ENCODE assay signal across 8 cellular contexts in genomic region chr1:44740179-44740617, GRCh38. TPM values are rescaled to one million over a fixed set of nuclear protein-coding genes. Genes with fewer than 3 reads are reported as not detected.
A peak's percentile ranks its signal among the peaks of the same experiment; 100 is the strongest.
DNase-seq lines count a peak whose midpoint lies in the region; ATAC-seq and TF ChIP-seq lines count a peak whose summit lies in the region.

No MANE protein-coding gene starts in this region.

- H3K27me3 Mint-ChIP-seq in CD14-positive monocyte (ENCODE audit: low read depth in 3 of 3), result peaks cover 0 to 5% (median 0%) of the 10 kb centered on the region in 3 donors
- H3K27me3 Mint-ChIP-seq in naive thymus-derived CD4-positive, alpha-beta T cell, result no peaks in the 10 kb centered on the region

- H2BK120ac ChIP-seq in IMR-90 (ENCODE audit: low read depth, low read length), result no peak overlapping the region

- H4K20me1 ChIP-seq in IMR-90 (ENCODE audit: insufficient read depth, low read length), result no peaks in the 10 kb centered on the region; the same call in 1 of the 2 replicates

- H4K8ac ChIP-seq in IMR-90 (ENCODE audit: low read depth in 2 of 2, low read length in 2 of 2), result peak overlapping the region; percentile 22 to 55

- H3K4me1 Mint-ChIP-seq in CD14-positive monocyte, result peaks cover 23% of the 10 kb centered on the region
- H3K4me1 Mint-ChIP-seq in naive thymus-derived CD4-positive, alpha-beta T cell, result peaks cover 9 to 42% (median 19%) of the 10 kb centered on the region in 7 donors

- no peak overlapping the region for H2BK20ac ChIP-seq in IMR-90 (ENCODE audit: low read depth, low read length)

- no peaks in the 10 kb centered on the region for H3K36me3 ChIP-seq in IMR-90 (ENCODE audit: control insufficient read depth, insufficient read depth, low read length)
- no peaks in the 10 kb centered on the region for H3K36me3 ChIP-seq in naive thymus-derived CD4-positive, alpha-beta T cell (ENCODE audit: control insufficient read depth in 2 of 3, insufficient read depth in 3 of 3, low read length in 3 of 3)

- H3K4me3 Mint-ChIP-seq in CD14-positive monocyte, result peak overlapping the region; percentile 95 to 96
- H3K4me3 Mint-ChIP-seq in naive thymus-derived CD4-positive, alpha-beta T cell, result peak overlapping the region; percentile 84 to 99 (median 94)

- peak overlapping the region; percentile 48; the same call in 1 of the 2 replicates for H3K27ac ChIP-seq in IMR-90 (ENCODE audit: insufficient read depth, low read length)
- H3K27ac ChIP-seq in naive thymus-derived CD4-positive, alpha-beta T cell (ENCODE audit: low read depth, low read length), result peak overlapping the region; percentile 84

- peak overlapping the region; percentile 81 for H3K56ac ChIP-seq in IMR-90 (ENCODE audit: extremely low read depth, insufficient read depth, low read length)

- peak overlapping the region; percentile 86 for H3K4me2 ChIP-seq in IMR-90 (ENCODE audit: low read depth, low read length)

- 0% methylated on average over 8 of the region's 14 CpGs; no CpG with 5 or more reads in 1 of the 2 experiments for WGBS in IMR-90 (ENCODE audit: extremely low coverage in 2 of 2, insufficient read length in 1 of 2), 2 experiments

- BruUV-seq in IMR-90 (replicated peaks; lab: Mats Ljungman, UMichigan), result TSS peak; percentile 93

- H3K9me1 ChIP-seq in IMR-90 (ENCODE audit: insufficient read depth, low read length), result peaks cover 5% of the 10 kb centered on the region

- peak overlapping the region; percentile 86; the same call in 1 of the 2 replicates for H3K14ac ChIP-seq in IMR-90 (replicated peaks; ENCODE audit: low read depth, low read length)

- peak overlapping the region; percentile 94 for H2AFZ ChIP-seq in IMR-90 (replicated peaks; ENCODE audit: low read length, poor library complexity)

- H4K91ac ChIP-seq in IMR-90 (ENCODE audit: insufficient read depth, low read depth, low read length), result peak overlapping the region; percentile 84

- DNase-seq in CD14-positive monocyte (ENCODE audit: low spot score) (no peak), IMR-90 (no peak), cardiac fibroblast (ENCODE audit: low read depth in 2 of 2) (no peak), NCI-H446 treated with DMSO at 0.1 percent for 48 hours (lab: John Stamatoyannopoulos, UW) (no peak)
- DNase-seq in naive thymus-derived CD4-positive, alpha-beta T cell, result no peak
- no peak for DNase-seq in activated CD4-positive, alpha-beta T cell treated with anti-CD3 and anti-CD28 coated beads, Interleukin-2, amount 50 U/mL, for 1 hour

- no peak for TF ChIP-seq POLR2A in IMR-90 (IDR thresholded peaks at IDR 0.05; ENCODE audit: low read depth, low read length)

- peaks cover 0 to 2% (median 0%) of the 10 kb centered on the region in 7 donors for H3K9me3 Mint-ChIP-seq in CD14-positive monocyte
- H3K9me3 Mint-ChIP-seq in naive thymus-derived CD4-positive, alpha-beta T cell, result no peaks in the 10 kb centered on the region

- POLR2A ChIA-PET in IMR-90 (lab: Charles Lee; ENCODE audit: unreplicated experiment), result no interaction called here
- POLR2A ChIA-PET in naive thymus-derived CD4-positive, alpha-beta T cell (lab: Charles Lee), result interaction anchor here (0.7 to 1.5 kb wide), 5 partner anchors 8 to 689 kb away, joined by 3 to 7 read pairs (median 4); partner anchors contain the start of gene RPS8

- H3K18ac ChIP-seq in IMR-90 (ENCODE audit: low read depth, low read length), result no peak overlapping the region

- peaks cover 4% of the 10 kb centered on the region for H3K4me1 ChIP-seq in IMR-90 (ENCODE audit: control insufficient read depth, insufficient read depth, low read length)
- H3K4me1 ChIP-seq in naive thymus-derived CD4-positive, alpha-beta T cell (ENCODE audit: control insufficient read depth in 2 of 2, insufficient read depth in 2 of 2, low read length in 2 of 2), result peaks cover 5 to 7% of the 10 kb centered on the region in 2 donors

- in situ Hi-C loops in IMR-90 (cut with MboI; ENCODE audit: low sequenced_read_pairs), result no loop called here

- TF ChIP-seq CTCF in CD14-positive monocyte (IDR thresholded peaks at IDR 0.05) (no peak), IMR-90 (conservative IDR thresholded peaks at IDR 0.05; ENCODE audit: low read depth, low read length) (no peak), cardiac fibroblast (IDR thresholded peaks at IDR 0.05; ENCODE audit: low read depth, low read length) (no peak)

- peak overlapping the region; percentile 50; the same call in 1 of the 2 replicates for H3K9ac ChIP-seq in IMR-90 (ENCODE audit: low read depth, low read length)

- peak overlapping the region; percentile 44; the same call in 1 of the 2 replicates for H2AK5ac ChIP-seq in IMR-90 (ENCODE audit: low read depth, low read length)

- no peaks in the 10 kb centered on the region for H3K27me3 ChIP-seq in IMR-90 (ENCODE audit: control insufficient read depth, insufficient read depth, low read length)
- no peaks in the 10 kb centered on the region for H3K27me3 ChIP-seq in naive thymus-derived CD4-positive, alpha-beta T cell (ENCODE audit: control insufficient read depth in 2 of 2, insufficient read depth in 2 of 2, low read length in 2 of 2)

- peak overlapping the region in 5 of 7 donors; percentile 59 to 98 (median 95) for H3K27ac Mint-ChIP-seq in CD14-positive monocyte
- H3K27ac Mint-ChIP-seq in naive thymus-derived CD4-positive, alpha-beta T cell, result peak overlapping the region in 5 of 9 donors; percentile 86 to 96 (median 95)

- H2BK15ac ChIP-seq in IMR-90 (ENCODE audit: low read depth, low read length), result no peak overlapping the region

- H4K5ac ChIP-seq in IMR-90 (ENCODE audit: low read depth, low read length), result no peak overlapping the region

- dilution Hi-C loops in IMR-90 (cut with HindIII; ENCODE audit: low sequenced_read_pairs, unreplicated experiment), result no loop called here

- H3K4me3 ChIP-seq in IMR-90 (ENCODE audit: insufficient read depth, low read depth, low read length), result peak overlapping the region; percentile 67
- H3K4me3 ChIP-seq in cardiac fibroblast (replicated peaks in 1 of 2; ENCODE audit: low read depth in 2 of 2, low read length in 2 of 2), result peak overlapping the region; percentile 74 to 75
- peak overlapping the region; percentile 79 for H3K4me3 ChIP-seq in naive thymus-derived CD4-positive, alpha-beta T cell (ENCODE audit: low read length)

- peaks cover 15 to 35% of the 10 kb centered on the region in 2 donors for H3K36me3 Mint-ChIP-seq in CD14-positive monocyte
- peaks cover 0 to 6% (median 0%) of the 10 kb centered on the region in 5 donors for H3K36me3 Mint-ChIP-seq in naive thymus-derived CD4-positive, alpha-beta T cell

- no peak for TF ChIP-seq RAD21 in IMR-90 (IDR thresholded peaks at IDR 0.05; ENCODE audit: low read length)

- H3K4ac ChIP-seq in IMR-90 (ENCODE audit: low read depth, low read length), result peak overlapping the region; percentile 82

- intact Hi-C loops in CD14-positive monocyte (cut with micrococcal nuclease) (loop anchor here in 1 of 2 donors (5.0 kb wide), 1 partner anchor 37 kb away; the partner anchor contains the start of gene RPS8), IMR-90 (cut with micrococcal nuclease) (no loop called here)
- intact Hi-C loops in naive thymus-derived CD4-positive, alpha-beta T cell (cut with micrococcal nuclease), result no loop called here

- H3K79me1 ChIP-seq in IMR-90 (ENCODE audit: low read depth in 1 of 2, low read length in 2 of 2), result peaks cover 19 to 43% of the 10 kb centered on the region in 2 experiments

- H2AK9ac ChIP-seq in IMR-90 (replicated peaks; ENCODE audit: low read depth, low read length, poor library complexity), result peak overlapping the region; percentile 88

- ATAC-seq in IMR-90 (ENCODE audit: low read depth) (peak; percentile 22), HG03342 (IDR thresholded peaks at IDR 0.05; ENCODE audit: unreplicated experiment) (no peak), GM21367 (IDR thresholded peaks at IDR 0.05; ENCODE audit: unreplicated experiment) (no peak)
- no peak for ATAC-seq in naive thymus-derived CD4-positive, alpha-beta T cell

- H3K23ac ChIP-seq in IMR-90 (ENCODE audit: low read depth, low read length), result peak overlapping the region; percentile 92

- CTCF ChIA-PET in IMR-90 (lab: Yijun Ruan, JAX), result interaction anchor here (1.1 kb wide), 1 partner anchor 9 kb away, joined by 4 read pairs; the partner anchor contains the start of gene RNU5D-1
- CTCF ChIA-PET in naive thymus-derived CD4-positive, alpha-beta T cell (lab: Charles Lee), result no interaction called here

- no peaks in the 10 kb centered on the region for H3K9me3 ChIP-seq in IMR-90 (ENCODE audit: control insufficient read depth, insufficient read depth, low read length)
- no peaks in the 10 kb centered on the region for H3K9me3 ChIP-seq in naive thymus-derived CD4-positive, alpha-beta T cell (ENCODE audit: control insufficient read depth in 2 of 3, low read length in 3 of 3)

- peak overlapping the region; percentile 22 for H2BK5ac ChIP-seq in IMR-90 (ENCODE audit: low read depth, low read length, poor library complexity, severe bottlenecking)

RNA-seq across cellular contexts. Expression of gene KIF2C, which starts 0.6 kb away (rescaled TPM):
- polyA plus RNA-seq in CD14-positive monocyte (under 1 TPM; 0.24 to 0.29 TPM), IMR-90 (2012; rRNA removed) (30.7 and 31.6 TPM in 2 replicates)
- total RNA-seq in IMR-90 (2012; rRNA removed), result 40.5 and 45.0 TPM in 2 replicates
- polyA plus RNA-seq in IMR-90 (2012; cell fraction: cytosol; rRNA removed), result 8.4 and 16.7 TPM in 2 replicates
- 20.0 and 30.2 TPM in 2 replicates for polyA plus RNA-seq in IMR-90 (2012; cell fraction: nucleus; rRNA removed; ENCODE audit: low replicate concordance)
- 10 to 100 TPM in 1 of 5 experiments, 1 to 10 TPM in 2, under 1 TPM in 2; 0.32 to 69.3 (median 1.1) TPM for total RNA-seq in naive thymus-derived CD4-positive, alpha-beta T cell
- polyA plus RNA-seq in naive thymus-derived CD4-positive, alpha-beta T cell, result under 1 TPM in 1 of 2 donors, not detected in 1; 0.52 TPM

RNA-seq across cellular contexts. Expression of gene RNU5D-1, which starts 9.2 kb away (rescaled TPM):
- polyA plus RNA-seq in CD14-positive monocyte (not detected), IMR-90 (2012; rRNA removed) (not detected in 2 replicates)
- not detected in 2 replicates for total RNA-seq in IMR-90 (2012; rRNA removed)
- polyA plus RNA-seq in IMR-90 (2012; cell fraction: cytosol; rRNA removed), result not detected in 2 replicates
- not detected in 2 replicates for polyA plus RNA-seq in IMR-90 (2012; cell fraction: nucleus; rRNA removed; ENCODE audit: low replicate concordance)
- not detected for total RNA-seq in naive thymus-derived CD4-positive, alpha-beta T cell
- polyA plus RNA-seq in naive thymus-derived CD4-positive, alpha-beta T cell, result not detected

RNA-seq across cellular contexts. Expression of gene RPS8, which starts 35.1 kb away (rescaled TPM):
- polyA plus RNA-seq in CD14-positive monocyte (100 to 1,000 TPM; 413 to 419 TPM), IMR-90 (2012; rRNA removed) (2,128 and 2,255 TPM in 2 replicates)
- 1,837 and 2,171 TPM in 2 replicates for total RNA-seq in IMR-90 (2012; rRNA removed)
- 2,467 and 3,082 TPM in 2 replicates for polyA plus RNA-seq in IMR-90 (2012; cell fraction: cytosol; rRNA removed)
- 595 and 1,006 TPM in 2 replicates for polyA plus RNA-seq in IMR-90 (2012; cell fraction: nucleus; rRNA removed; ENCODE audit: low replicate concordance)
- total RNA-seq in naive thymus-derived CD4-positive, alpha-beta T cell, result 1,000 to 10,000 TPM; 2,000 to 3,409 (median 3,025) TPM
- polyA plus RNA-seq in naive thymus-derived CD4-positive, alpha-beta T cell, result 1,000 to 10,000 TPM in 1 of 2 donors, 100 to 1,000 TPM in 1; 954 to 1,486 TPM

RNA-seq across cellular contexts. Expression of gene BEST4, which starts 47.8 kb away (rescaled TPM):
- polyA plus RNA-seq in CD14-positive monocyte, result not detected
- not detected in 2 replicates for total RNA-seq in IMR-90 (2012; rRNA removed)
- polyA plus RNA-seq in IMR-90 (2012; rRNA removed), result 0.07 and 0.16 TPM in 2 replicates
- polyA plus RNA-seq in IMR-90 (2012; cell fraction: cytosol; rRNA removed), result 0.06 and 0.12 TPM in 2 replicates
- 1.0 and 1.8 TPM in 2 replicates for polyA plus RNA-seq in IMR-90 (2012; cell fraction: nucleus; rRNA removed; ENCODE audit: low replicate concordance)
- total RNA-seq in naive thymus-derived CD4-positive, alpha-beta T cell, result 1 to 10 TPM in 2 of 5 experiments, under 1 TPM in 3; 0.77 to 1.4 (median 0.96) TPM
- under 1 TPM in 1 of 2 donors, not detected in 1; 0.72 TPM for polyA plus RNA-seq in naive thymus-derived CD4-positive, alpha-beta T cell

RNA-seq across cellular contexts. Expression of gene PLK3, which starts 60.0 kb away (rescaled TPM):
- 10 to 100 TPM; 15.8 to 28.1 TPM for polyA plus RNA-seq in CD14-positive monocyte
- total RNA-seq in IMR-90 (2012; rRNA removed), result 15.3 and 15.8 TPM in 2 replicates
- polyA plus RNA-seq in IMR-90 (2012; rRNA removed), result 51.6 and 52.5 TPM in 2 replicates
- polyA plus RNA-seq in IMR-90 (2012; cell fraction: cytosol; rRNA removed), result 45.2 and 47.2 TPM in 2 replicates
- 238 and 324 TPM in 2 replicates for polyA plus RNA-seq in IMR-90 (2012; cell fraction: nucleus; rRNA removed; ENCODE audit: low replicate concordance)
- 100 to 1,000 TPM in 4 of 5 experiments, 10 to 100 TPM in 1; 92.8 to 456 (median 142) TPM for total RNA-seq in naive thymus-derived CD4-positive, alpha-beta T cell
- 10 to 100 TPM; 30.5 to 59.1 TPM for polyA plus RNA-seq in naive thymus-derived CD4-positive, alpha-beta T cell

Comparison
In these comparisons a context has a peak if more than half of its experiments do, and no peak if none do; other contexts are left out.
1. RNA of gene KIF2C, which starts 0.6 kb away (polyA plus RNA-seq): 8.4 to 31.6 TPM in IMR-90; 0.52 TPM in naive thymus-derived CD4-positive, alpha-beta T cell and 0.24 to 0.29 TPM in CD14-positive monocyte; every median in the first group is over 4 times any median in the second.
2. Peak in every context shown above with its lines, with median percentiles within 50 percentile points of each other: H3K4me3 ChIP-seq.